1 cellular context compared by ENCODE assay signal in the genomic region with DNA sequence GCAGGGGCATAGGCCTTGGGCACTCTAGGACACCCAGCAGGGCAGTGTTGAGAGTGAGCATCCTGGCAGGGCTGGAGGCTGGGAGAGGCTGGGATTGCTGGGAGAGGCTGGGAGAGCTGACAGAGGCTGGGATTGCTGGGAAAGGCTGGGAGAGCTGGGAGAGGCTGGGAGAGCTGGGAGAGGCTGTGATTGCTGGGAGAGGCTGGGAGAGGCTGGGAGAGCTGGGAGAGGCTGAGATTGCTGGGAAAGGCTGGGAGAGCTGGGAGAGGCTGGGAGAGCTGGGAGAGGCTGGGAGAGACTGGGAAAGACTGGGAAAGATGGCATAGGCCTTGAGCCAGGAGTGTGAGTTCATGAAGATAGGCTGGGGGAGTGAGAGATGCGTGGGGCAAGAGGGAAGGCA.
TF ChIP-seq lines count a peak whose summit lies in the region.

No MANE protein-coding gene starts in this region.

TF ChIP-seq in H1, 55 proteins besides CTCF, POLR2A, EP300 and RAD21:
- no peak for TF ChIP-seq KDM5A (IDR thresholded peaks at IDR 0.05; ENCODE audit: low read length)
- TF ChIP-seq FOSL1 (IDR thresholded peaks at IDR 0.05; ENCODE audit: insufficient read depth, low read depth, low read length) = no peak
